10 cellular contexts compared by ENCODE assay signal in genomic region chr5:36177154-36177553, GRCh38.
DNase-seq lines count a peak whose midpoint lies in the region; ATAC-seq lines count a peak whose summit lies in the region.
"Had no signal": no experiment of that assay in that cellular context is flagged by ENCODE, and none has a peak within 500 bp of the region (broad histone marks: within the 10 kb centered on the region; RNA-seq: fewer than 3 reads in every experiment).

No MANE protein-coding gene starts in this region.

- ATAC-seq in GM18499 (IDR thresholded peaks at IDR 0.05; ENCODE audit: insufficient read depth, unreplicated experiment) (peak; percentile 93), GM19438 (IDR thresholded peaks at IDR 0.05; ENCODE audit: low read depth, unreplicated experiment) (peak; percentile 96), HG02884 (IDR thresholded peaks at IDR 0.05; ENCODE audit: unreplicated experiment) (peak; percentile 96), HG03571 (IDR thresholded peaks at IDR 0.05; ENCODE audit: unreplicated experiment) (peak; percentile 98)

- no peak for DNase-seq in stimulated activated CD8-positive, alpha-beta memory T cell treated with anti-CD3 and anti-CD28 coated beads, Interleukin-4, amount 100 ng/mL, for 48 hours
- DNase-seq in 8988T (no peak), DMS79 treated with DMSO at 0.1 percent for 48 hours (lab: John Stamatoyannopoulos, UW) (no peak)
- DNase-seq in activated CD4-positive, CD25-positive, alpha-beta regulatory T cell treated with anti-CD3 and anti-CD28 coated beads, Interleukin-2, amount 50 U/mL, for 72 hours = no peak
- DNase-seq: NCI-H748 treated with DMSO at 0.1 percent for 48 hours, uterus had no signal
